Comparison of ENCODE assay signal across 22 cellular contexts in genomic region chr1:230094746-230095145, GRCh38. TPM values are rescaled to one million over a fixed set of nuclear protein-coding genes. Genes with fewer than 3 reads are reported as not detected.
DNase-seq lines count a peak whose midpoint lies in the region; ATAC-seq, FAIRE-seq and TF ChIP-seq lines count a peak whose summit lies in the region.
"Had no signal": no experiment of that assay in that cellular context is flagged by ENCODE, and none has a peak within 500 bp of the region (broad histone marks: within the 10 kb centered on the region; RNA-seq: fewer than 3 reads in every experiment).

No MANE protein-coding gene starts in this region.

- H3K9me3 ChIP-seq in OCI-LY1 (ENCODE audit: low read length) (no peaks in the 10 kb centered on the region), H1 (ENCODE audit: insufficient read depth in 2 of 2, low read depth in 1 of 2, low read length in 1 of 2) (no peaks in the 10 kb centered on the region)
- H3K9me3 ChIP-seq in CD4-positive, alpha-beta T cell (ENCODE audit: control insufficient read depth, low read length) = no peaks in the 10 kb centered on the region
- H3K9me3 ChIP-seq: HAP-1 had no signal

- H4K5ac ChIP-seq in H1 (ENCODE audit: insufficient read length, low read depth, low read length) = no peak overlapping the region

- no peak overlapping the region for H4K8ac ChIP-seq in H1 (ENCODE audit: extremely low read depth, insufficient read depth, low read length)

- TF ChIP-seq EP300 in H1 (IDR thresholded peaks at IDR 0.05; ENCODE audit: borderline replicate concordance in 1 of 2, low read depth in 2 of 2, low read length in 2 of 2) = no peak

- H3K79me2 ChIP-seq in OCI-LY1 (ENCODE audit: insufficient read depth, low read length) (peaks cover 31% of the 10 kb centered on the region), H1 (ENCODE audit: control insufficient read depth in 1 of 2, insufficient read depth in 2 of 2, low read length in 2 of 2) (peaks cover 0 to 78% of the 10 kb centered on the region in 2 experiments; a peak in 2 of 4 replicates)

- no peak overlapping the region for H3K14ac ChIP-seq in H1 (ENCODE audit: insufficient read length)

- no peak overlapping the region for H3K23ac ChIP-seq in H1 (ENCODE audit: insufficient read length)

- CTCF ChIA-PET in H1 (lab: Charles Lee; ENCODE audit: partially characterized antibody) = interaction anchor here (0.8 to 1.4 kb wide), 2 partner anchors 9 to 120 kb away, joined by 3 read pairs; no protein-coding TSS in a partner anchor
- CTCF ChIA-PET in CD4-positive, alpha-beta T cell (lab: Charles Lee) = no interaction called here

- WGBS in H1 (ENCODE audit: extremely low coverage in 1 of 2, insufficient coverage in 1 of 2, insufficient read length in 1 of 2, insufficient replicate concordance in 2 of 2, low coverage in 1 of 2, low lambda C conversion rate in 2 of 2, missing lambda C conversion rate in 1 of 2), 2 experiments = 94% methylated on average over 14 of the region's 14 CpGs; no CpG with 5 or more reads in 1 of the 2 experiments

- no peak overlapping the region; the same call in 1 of the 2 replicates for H2BK15ac ChIP-seq in H1 (ENCODE audit: low read length)

- POLR2A ChIA-PET in H1 (lab: Charles Lee; ENCODE audit: partially characterized antibody) = interaction anchor here (1.0 kb wide), 1 partner anchor 13 kb away, joined by 3 read pairs; no protein-coding TSS in a partner anchor
- POLR2A ChIA-PET in CD4-positive, alpha-beta T cell (lab: Charles Lee) = no interaction called here

- no peak overlapping the region for H2BK120ac ChIP-seq in H1 (replicated peaks; ENCODE audit: low read depth, low read length)

- H3K9ac ChIP-seq in OCI-LY1 (ENCODE audit: low read length) = no peak overlapping the region
- peak overlapping the region in 1 of 4 experiments; percentile 44; a peak in 2 of 7 replicates for H3K9ac ChIP-seq in H1 (replicated peaks in 1 of 4; ENCODE audit: extremely low read depth in 1 of 4, low read depth in 3 of 4, low read length in 3 of 4)

- TF ChIP-seq RAD21 in H1 (IDR thresholded peaks at IDR 0.05 in 1 of 2, conservative IDR thresholded peaks at IDR 0.05 in 1 of 2; ENCODE audit: low read depth in 2 of 2, low read length in 2 of 2) = no peak

- H3K27me3 ChIP-seq in OCI-LY1 (ENCODE audit: insufficient read depth, low read length) (no peaks in the 10 kb centered on the region), H1 (replicated peaks in 1 of 4; ENCODE audit: control insufficient read depth in 3 of 4, extremely low read depth in 1 of 4, insufficient read depth in 3 of 4, low read length in 3 of 4) (no peaks in the 10 kb centered on the region)
- no peaks in the 10 kb centered on the region for H3K27me3 ChIP-seq in CD4-positive, alpha-beta T cell (ENCODE audit: control insufficient read depth, insufficient read depth, low read length)

- H2AFZ ChIP-seq in OCI-LY1 (ENCODE audit: low read length) (no peak overlapping the region), H1 (ENCODE audit: low read length) (no peak overlapping the region)

- H3F3A ChIP-seq in OCI-LY1 (ENCODE audit: insufficient read depth, low read length) = no peaks in the 10 kb centered on the region

- H3K79me1 ChIP-seq in H1 (ENCODE audit: low read depth, low read length) = peaks cover 4% of the 10 kb centered on the region; the same call in 1 of the 2 replicates

- H3K36me3 ChIP-seq in OCI-LY1 (ENCODE audit: insufficient read depth, low read length) (peaks cover 38% of the 10 kb centered on the region), H1 (ENCODE audit: control insufficient read depth in 2 of 4, insufficient read depth in 4 of 4, low read length in 3 of 4) (no peaks in the 10 kb centered on the region)
- H3K36me3 ChIP-seq: HAP-1 had no signal

- no peak overlapping the region for H3K4me3 ChIP-seq in OCI-LY1 (ENCODE audit: low read depth, low read length, poor library complexity, severe bottlenecking)
- no peak overlapping the region for H3K4me3 ChIP-seq in H1 (ENCODE audit: extremely low read depth in 1 of 4, insufficient read depth in 2 of 4, low read depth in 3 of 4, low read length in 4 of 4)
- H3K4me3 ChIP-seq in coronary artery = no peak overlapping the region
- H3K4me3 ChIP-seq: HAP-1 had no signal

- no peak for ATAC-seq in stimulated activated naive B cell treated with anti-CD40 and anti-IgM and Interleukin-4, amounts not matched to agents 10 μg/mL and 1 μg/mL and 100 μg/mL, for 72 hours (replicated peaks)
- ATAC-seq in CD4-positive, alpha-beta T cell (ENCODE audit: poor library complexity) = no peak
- ATAC-seq: Panc1, T-cell had no signal

- no peak overlapping the region for H3K56ac ChIP-seq in H1 (replicated peaks; ENCODE audit: insufficient read length, low read depth, low read length)

- TF ChIP-seq CTCF in OCI-LY1 (IDR thresholded peaks at IDR 0.05; ENCODE audit: low read length) = no peak
- no peak for TF ChIP-seq CTCF in H1 (IDR thresholded peaks at IDR 0.05; ENCODE audit: control extremely low read depth in 1 of 3, insufficient read depth in 1 of 3, low read depth in 1 of 3, low read length in 3 of 3)
- TF ChIP-seq CTCF in coronary artery (IDR thresholded peaks at IDR 0.05) = no peak
- TF ChIP-seq CTCF in CD4-positive, alpha-beta T cell (IDR thresholded peaks at IDR 0.05) = no peak

- H4K20me1 ChIP-seq in OCI-LY1 (ENCODE audit: insufficient read depth, low read length) (no peaks in the 10 kb centered on the region), H1 (replicated peaks in 1 of 2; ENCODE audit: control insufficient read depth in 1 of 2, insufficient read depth in 2 of 2, low read length in 2 of 2) (peaks cover 0 to 3% of the 10 kb centered on the region in 2 experiments)

- H2BK5ac ChIP-seq in H1 (ENCODE audit: low read depth, low read length) = 0 out of 2 replicates have a peak overlapping the region, but pooled peaks have one; percentile 22

- intact Hi-C loops in CD4-positive, alpha-beta T cell (cut with DNase I, micrococcal nuclease) = no loop called here

- no peak overlapping the region for H2BK12ac ChIP-seq in H1 (ENCODE audit: low read depth, low read length)

- H3K4me1 ChIP-seq in OCI-LY1 (ENCODE audit: insufficient read depth, low read length, severe bottlenecking) (peaks cover 39% of the 10 kb centered on the region), H1 (replicated peaks in 1 of 4; ENCODE audit: control insufficient read depth in 3 of 4, insufficient read depth in 4 of 4, low read length in 3 of 4) (peaks cover 0 to 6% (median 2%) of the 10 kb centered on the region in 4 experiments; a peak in 3 of 7 replicates)
- H3K4me1 ChIP-seq: HAP-1 had no signal

- no peak overlapping the region for H3K18ac ChIP-seq in H1 (ENCODE audit: extremely low read depth, low read length)

- H3K4ac ChIP-seq in H1 (replicated peaks; ENCODE audit: insufficient read length, low read depth, low read length) = no peak overlapping the region

- no peaks in the 10 kb centered on the region for H3K9me2 ChIP-seq in OCI-LY1 (ENCODE audit: low read depth, low read length)

- H3K4me2 ChIP-seq in OCI-LY1 (ENCODE audit: low read length) (no peak overlapping the region), H1 (ENCODE audit: insufficient read depth in 1 of 2, low read depth in 2 of 2, low read length in 2 of 2) (no peak overlapping the region)

- no peak for FAIRE-seq in H1 (lab: Jason Lieb, UNC)

- H3K27me3 Mint-ChIP-seq in activated T-cell treated with anti-CD3 and anti-CD28 coated beads, Interleukin-2, amount 50 U/mL, for 24 hours = no peaks in the 10 kb centered on the region
- H3K27me3 Mint-ChIP-seq in stimulated activated naive B cell treated with anti-CD40 and anti-IgM and Interleukin-4, amounts not matched to agents 10 μg/mL and 1 μg/mL and 100 μg/mL, for 72 hours = no peaks in the 10 kb centered on the region
- no peaks in the 10 kb centered on the region for H3K27me3 Mint-ChIP-seq in CD4-positive, alpha-beta T cell
- H3K27me3 Mint-ChIP-seq: IgD-negative memory B cell, T-cell had no signal

- no peak for TF ChIP-seq POLR2A in H1 (IDR thresholded peaks at IDR 0.05; ENCODE audit: control extremely low read depth in 1 of 2, low read depth in 2 of 2, low read length in 2 of 2)

- H4K91ac ChIP-seq in H1 (replicated peaks; ENCODE audit: insufficient read length, low read length) = no peak overlapping the region

- H3K27ac ChIP-seq in OCI-LY1 (ENCODE audit: low read depth, low read length, poor library complexity, severe bottlenecking) (peak overlapping the region; percentile 40), H1 (ENCODE audit: low read depth, low read length) (no peak overlapping the region), coronary artery (no peak overlapping the region)
- H3K27ac ChIP-seq in CD4-positive, alpha-beta T cell (ENCODE audit: low read depth, low read length) = no peak overlapping the region
- H3K27ac ChIP-seq: 22Rv1 had no signal

- no peaks in the 10 kb centered on the region for H3K9me3 Mint-ChIP-seq in activated T-cell treated with anti-CD3 and anti-CD28 coated beads, Interleukin-2, amount 50 U/mL, for 24 hours
- peaks cover 0 to 5% of the 10 kb centered on the region in 2 donors for H3K9me3 Mint-ChIP-seq in stimulated activated naive B cell treated with anti-CD40 and anti-IgM and Interleukin-4, amounts not matched to agents 10 μg/mL and 1 μg/mL and 100 μg/mL, for 72 hours
- H3K9me3 Mint-ChIP-seq in CD4-positive, alpha-beta T cell = no peaks in the 10 kb centered on the region
- H3K9me3 Mint-ChIP-seq: CD8-positive, alpha-beta memory T cell; T-cell had no signal

- H3K36me3 Mint-ChIP-seq in activated T-cell treated with anti-CD3 and anti-CD28 coated beads, Interleukin-2, amount 50 U/mL, for 24 hours (ENCODE audit: low read depth) = peaks cover 78% of the 10 kb centered on the region
- H3K36me3 Mint-ChIP-seq in stimulated activated naive B cell treated with anti-CD40 and anti-IgM and Interleukin-4, amounts not matched to agents 10 μg/mL and 1 μg/mL and 100 μg/mL, for 72 hours = peaks cover 21 to 64% of the 10 kb centered on the region in 2 donors
- peaks cover 28% of the 10 kb centered on the region for H3K36me3 Mint-ChIP-seq in CD4-positive, alpha-beta T cell (ENCODE audit: low read depth)

- H3K4me3 Mint-ChIP-seq in activated T-cell treated with anti-CD3 and anti-CD28 coated beads, Interleukin-2, amount 50 U/mL, for 24 hours = no peak overlapping the region
- H3K4me3 Mint-ChIP-seq in stimulated activated naive B cell treated with anti-CD40 and anti-IgM and Interleukin-4, amounts not matched to agents 10 μg/mL and 1 μg/mL and 100 μg/mL, for 72 hours = no peak overlapping the region
- H3K4me3 Mint-ChIP-seq in CD4-positive, alpha-beta T cell = no peak overlapping the region
- H3K4me3 Mint-ChIP-seq: CD8-positive, alpha-beta memory T cell; IgD-negative memory B cell; T-cell had no signal

- no peak for DNase-seq in activated T-cell treated with anti-CD3 and anti-CD28 coated beads, Interleukin-2, amount 50 U/mL, for 24 hours
- DNase-seq in activated T-cell treated with anti-CD3 and anti-CD28 coated beads, Interleukin-2, amount 50 U/mL, for 48 hours = no peak
- DNase-seq in H1 (ENCODE audit: low read depth in 1 of 2, low spot score in 2 of 2) (no peak), coronary artery (ENCODE audit: low spot score) (no peak)
- DNase-seq in stimulated activated naive B cell treated with anti-CD40 and anti-IgM and Interleukin-4, amounts not matched to agents 10 μg/mL and 1 μg/mL and 100 μg/mL, for 72 hours = no peak
- DNase-seq in activated CD8-positive, alpha-beta memory T cell treated with anti-CD3 and anti-CD28 coated beads, Interleukin-2, amount 50 U/mL, for 4 hours = no peak
- no peak for DNase-seq in CD4-positive, alpha-beta T cell
- DNase-seq: ACHN; C1 segment of cervical spinal cord; Calu3; CD8-positive, alpha-beta memory T cell; GF-D8; Karpas-422; MV-4-11; NCI-H187; NK-92 treated with Interleukin-12 subunit alpha and Interleukin-12 subunit beta, amount 100 ng/mL, for 24 hours; T-cell had no signal

- peaks cover 24% of the 10 kb centered on the region for H3K4me1 Mint-ChIP-seq in activated T-cell treated with anti-CD3 and anti-CD28 coated beads, Interleukin-2, amount 50 U/mL, for 24 hours (ENCODE audit: low read depth)
- H3K4me1 Mint-ChIP-seq in stimulated activated naive B cell treated with anti-CD40 and anti-IgM and Interleukin-4, amounts not matched to agents 10 μg/mL and 1 μg/mL and 100 μg/mL, for 72 hours = peaks cover 22 to 30% of the 10 kb centered on the region in 2 donors
- peaks cover 17% of the 10 kb centered on the region for H3K4me1 Mint-ChIP-seq in CD4-positive, alpha-beta T cell (ENCODE audit: low read depth)

- no peak overlapping the region for H2BK20ac ChIP-seq in H1 (ENCODE audit: low read length)

- no peaks in the 10 kb centered on the region for H3K23me2 ChIP-seq in H1 (ENCODE audit: low read depth, low read length)

- H2AK5ac ChIP-seq in H1 (ENCODE audit: low read depth, low read length) = no peak overlapping the region

- H3K27ac Mint-ChIP-seq in activated T-cell treated with anti-CD3 and anti-CD28 coated beads, Interleukin-2, amount 50 U/mL, for 24 hours = peak overlapping the region; percentile 14
- H3K27ac Mint-ChIP-seq in stimulated activated naive B cell treated with anti-CD40 and anti-IgM and Interleukin-4, amounts not matched to agents 10 μg/mL and 1 μg/mL and 100 μg/mL, for 72 hours = peak overlapping the region; percentile 42
- no peak overlapping the region for H3K27ac Mint-ChIP-seq in CD4-positive, alpha-beta T cell
- H3K27ac Mint-ChIP-seq: CD8-positive, alpha-beta memory T cell; IgD-negative memory B cell; T-cell had no signal

RNA-seq across cellular contexts. Expression of gene GALNT2, which starts 27.7 kb away (rescaled TPM):
- total RNA-seq in H1 (2021; fragmentation: NEBNext Ultra II Directional; extraction: Animal tissue kit (Norgen Biotek cat#: 25700)) = 75.3 and 83.7 TPM in 2 replicates
- 34.5 and 47.8 TPM in 2 replicates for polyA plus RNA-seq in H1 (2011; rRNA removed)
- polyA plus RNA-seq in H1 (2011; cell fraction: cytosol; rRNA removed) = 40.8 TPM
- 65.6 TPM for polyA plus RNA-seq in H1 (2011; cell fraction: nucleus; rRNA removed)
- polyA plus RNA-seq in H1 (2012, experiment 1 of 2) = 51.1 to 58.7 TPM (median 53.7 TPM) in 4 replicates
- 35.2 TPM for polyA plus RNA-seq in H1 (2012, experiment 2 of 2)
- polyA plus RNA-seq in H1 (2013, experiment 1 of 2) = 90.5 TPM
- polyA plus RNA-seq in H1 (2013, experiment 2 of 2) = 94.8 TPM
- 34.8 and 35.8 TPM in 2 replicates for polyA minus RNA-seq in H1 (2011; rRNA and poly(A)+ RNA removed)
- 32.2 TPM for polyA minus RNA-seq in H1 (2011; cell fraction: cytosol; rRNA and poly(A)+ RNA removed)
- polyA minus RNA-seq in H1 (2011; cell fraction: nucleus; rRNA and poly(A)+ RNA removed) = 36.7 TPM
- total RNA-seq in CD4-positive, alpha-beta T cell = 10 to 100 TPM; 11.0 to 11.4 TPM
